Comparison of ENCODE assay signal across 16 cellular contexts in genomic region chr10:62742447-62743105, GRCh38.
A peak's percentile ranks its signal among the peaks of the same experiment; 100 is the strongest.
DNase-seq lines count a peak whose midpoint lies in the region; ATAC-seq, FAIRE-seq and TF ChIP-seq lines count a peak whose summit lies in the region.
"Had no signal": no experiment of that assay in that cellular context is flagged by ENCODE, and none has a peak within 500 bp of the region (broad histone marks: within the 10 kb centered on the region; RNA-seq: fewer than 3 reads in every experiment).

No MANE protein-coding gene starts in this region.

- H3K27me3 Mint-ChIP-seq in CD14-positive monocyte (ENCODE audit: low read depth in 3 of 3): peaks cover 1 to 5% (median 2%) of the 10 kb centered on the region in 3 donors

- H3K36me3 Mint-ChIP-seq in CD14-positive monocyte: no peaks in the 10 kb centered on the region

- DNase-seq in CD14-positive monocyte (ENCODE audit: low spot score): no peak
- DNase-seq in OCI-LY7 (ENCODE audit: low spot score): peak; percentile 43
- DNase-seq in globus pallidus (ENCODE audit: low spot score): peak; percentile 17
- no peak for DNase-seq in A172 (ENCODE audit: low spot score)
- DNase-seq in urothelium cell line (ENCODE audit: low spot score): no peak
- no peak for DNase-seq in NCI-H1048 (lab: John Stamatoyannopoulos, UW)
- DNase-seq: activated T-cell treated with anti-CD3 and anti-CD28 coated beads for 4 hours; head of caudate nucleus; NCI-H1092; NCI-H2171 treated with DMSO at 0.1 percent for 48 hours; NK-92 treated with Interleukin-12 subunit alpha and Interleukin-12 subunit beta, amount 100 ng/mL, for 24 hours; pancreas; SW 1271 had no signal

- peak overlapping the region; percentile 85 to 95 (median 92) for H3K27ac Mint-ChIP-seq in CD14-positive monocyte

- TF ChIP-seq CTCF in CD14-positive monocyte (IDR thresholded peaks at IDR 0.05) (no peak), OCI-LY7 (conservative IDR thresholded peaks at IDR 0.05; ENCODE audit: low read length) (no peak)

- intact Hi-C loops in CD14-positive monocyte (cut with micrococcal nuclease): loop anchor here in 1 of 2 donors (5.0 kb wide), 1 partner anchor 60 kb away; the partner anchor contains the start of gene ADO
- intact Hi-C loops in OCI-LY7 (cut with micrococcal nuclease; ENCODE audit: unreplicated experiment): no loop called here

- no peaks in the 10 kb centered on the region for H3K9me3 ChIP-seq in OCI-LY7 (ENCODE audit: low read length)
- H3K9me3 ChIP-seq: pancreas had no signal

- no peaks in the 10 kb centered on the region for H4K20me1 ChIP-seq in OCI-LY7 (ENCODE audit: insufficient read depth, low read length)

- no peaks in the 10 kb centered on the region for H3K36me3 ChIP-seq in OCI-LY7 (ENCODE audit: insufficient read depth, low read length)
- H3K36me3 ChIP-seq: pancreas had no signal

- POLR2A ChIA-PET in OCI-LY7 (lab: Charles Lee): no interaction called here

- H3K4me3 Mint-ChIP-seq in CD14-positive monocyte: peak overlapping the region; percentile 42 to 57

- H3K27ac ChIP-seq in OCI-LY7 (ENCODE audit: low read depth, low read length, poor library complexity, severe bottlenecking): no peak overlapping the region
- H3K27ac ChIP-seq: pancreas had no signal

- no TSS peak for BruUV-seq in OCI-LY7 (replicated peaks; lab: Mats Ljungman, UMichigan)

- no peak overlapping the region for H2AFZ ChIP-seq in OCI-LY7 (ENCODE audit: low read length)

- no peak overlapping the region for H3K4me3 ChIP-seq in OCI-LY7 (ENCODE audit: low read depth, low read length, poor library complexity, severe bottlenecking)
- H3K4me3 ChIP-seq: pancreas had no signal

- H3K4me1 ChIP-seq in OCI-LY7 (ENCODE audit: insufficient read depth, low read length, poor library complexity, severe bottlenecking): peaks cover 9% of the 10 kb centered on the region
- H3K4me1 ChIP-seq: pancreas had no signal

- H3K9me2 ChIP-seq in OCI-LY7 (ENCODE audit: insufficient read depth, low read length): no peaks in the 10 kb centered on the region

- FAIRE-seq in urothelium cell line (lab: Jason Lieb, UNC): no peak
- FAIRE-seq: endometrium, pancreas had no signal

- peaks cover 37% of the 10 kb centered on the region for H3K4me1 Mint-ChIP-seq in CD14-positive monocyte

- 0 out of 2 replicates have a peak overlapping the region, but pooled peaks have one; percentile 14 for H3K4me2 ChIP-seq in OCI-LY7 (ENCODE audit: low read length)

- peak; percentile 44 for ATAC-seq in HG02798 (IDR thresholded peaks at IDR 0.05; ENCODE audit: poor library complexity, unreplicated experiment)
- no peak for ATAC-seq in GM21619 (IDR thresholded peaks at IDR 0.05; ENCODE audit: unreplicated experiment)

- H3K9me3 Mint-ChIP-seq in CD14-positive monocyte: peaks cover 0 to 3% (median 0%) of the 10 kb centered on the region in 7 donors

- H3K79me2 ChIP-seq in OCI-LY7 (ENCODE audit: insufficient read depth, low read depth, low read length): no peaks in the 10 kb centered on the region

- CTCF ChIA-PET in OCI-LY7 (lab: Charles Lee; ENCODE audit: unreplicated experiment): no interaction called here

Comparison
In these comparisons a context has a peak if more than half of its experiments do, and no peak if none do; other contexts are left out.
1. DNase-seq: peak in OCI-LY7 (single experiment) and globus pallidus (single experiment); none in CD14-positive monocyte (single experiment), A172 (single experiment), urothelium cell line (single experiment) and NCI-H1048 (single experiment).